8 cellular contexts compared by ENCODE assay signal in the genomic region with DNA sequence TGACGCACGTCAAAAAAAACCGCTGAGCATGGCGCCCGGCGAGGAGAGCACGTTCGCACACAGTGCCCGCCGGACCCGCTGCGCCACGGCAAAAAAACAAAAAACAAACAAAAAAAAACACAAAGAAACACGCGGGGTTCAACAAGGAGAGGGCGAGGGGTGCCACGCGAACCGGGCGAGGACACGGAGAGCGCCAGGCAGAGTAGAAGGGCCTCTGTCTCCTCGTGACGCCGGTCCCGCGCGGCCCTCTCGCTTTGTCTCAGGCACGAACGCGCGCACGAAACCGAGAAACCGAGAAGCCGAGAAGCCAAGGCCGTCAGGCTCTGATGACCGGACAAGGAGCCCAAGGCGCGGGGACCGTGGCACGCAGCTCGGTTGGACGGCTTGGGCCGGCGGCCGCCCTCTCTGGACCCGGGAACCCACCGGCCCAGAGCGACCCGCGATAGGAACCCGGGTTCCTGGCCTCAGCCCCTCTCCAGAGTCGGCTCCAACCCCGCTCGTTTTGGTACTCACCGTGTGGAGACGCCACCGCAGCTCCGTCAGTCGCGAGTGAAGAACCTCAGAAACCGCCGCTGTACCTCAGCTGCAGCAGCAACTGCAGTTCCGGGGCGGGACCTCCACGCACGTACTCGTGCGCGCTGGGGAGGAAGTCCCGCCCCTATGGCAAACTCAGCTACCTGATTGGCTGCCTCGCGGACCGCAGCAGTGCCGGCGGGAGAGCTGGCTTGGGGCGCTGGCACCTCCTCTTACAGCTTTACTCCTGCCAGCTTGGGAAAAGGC. TPM values are rescaled to one million over a fixed set of nuclear protein-coding genes. Genes with fewer than 3 reads are reported as not detected.
DNase-seq lines count a peak whose midpoint lies in the region; ATAC-seq, FAIRE-seq and TF ChIP-seq lines count a peak whose summit lies in the region.

A gene with protein sequence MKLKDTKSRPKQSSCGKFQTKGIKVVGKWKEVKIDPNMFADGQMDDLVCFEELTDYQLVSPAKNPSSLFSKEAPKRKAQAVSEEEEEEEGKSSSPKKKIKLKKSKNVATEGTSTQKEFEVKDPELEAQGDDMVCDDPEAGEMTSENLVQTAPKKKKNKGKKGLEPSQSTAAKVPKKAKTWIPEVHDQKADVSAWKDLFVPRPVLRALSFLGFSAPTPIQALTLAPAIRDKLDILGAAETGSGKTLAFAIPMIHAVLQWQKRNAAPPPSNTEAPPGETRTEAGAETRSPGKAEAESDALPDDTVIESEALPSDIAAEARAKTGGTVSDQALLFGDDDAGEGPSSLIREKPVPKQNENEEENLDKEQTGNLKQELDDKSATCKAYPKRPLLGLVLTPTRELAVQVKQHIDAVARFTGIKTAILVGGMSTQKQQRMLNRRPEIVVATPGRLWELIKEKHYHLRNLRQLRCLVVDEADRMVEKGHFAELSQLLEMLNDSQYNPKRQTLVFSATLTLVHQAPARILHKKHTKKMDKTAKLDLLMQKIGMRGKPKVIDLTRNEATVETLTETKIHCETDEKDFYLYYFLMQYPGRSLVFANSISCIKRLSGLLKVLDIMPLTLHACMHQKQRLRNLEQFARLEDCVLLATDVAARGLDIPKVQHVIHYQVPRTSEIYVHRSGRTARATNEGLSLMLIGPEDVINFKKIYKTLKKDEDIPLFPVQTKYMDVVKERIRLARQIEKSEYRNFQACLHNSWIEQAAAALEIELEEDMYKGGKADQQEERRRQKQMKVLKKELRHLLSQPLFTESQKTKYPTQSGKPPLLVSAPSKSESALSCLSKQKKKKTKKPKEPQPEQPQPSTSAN (minus strand): TSS at position 597 of the 780 bp plus-strand sequence. CDS start 1,460 bp downstream, outside the sequence.
A gene with protein sequence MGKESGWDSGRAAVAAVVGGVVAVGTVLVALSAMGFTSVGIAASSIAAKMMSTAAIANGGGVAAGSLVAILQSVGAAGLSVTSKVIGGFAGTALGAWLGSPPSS (plus strand): TSS at position 705 of the 780 bp plus-strand sequence. CDS start 15,628 bp downstream, outside the sequence.

- no peaks in the 10 kb centered on the region for H3K9me3 ChIP-seq in kidney (ENCODE audit: control insufficient read depth in 1 of 2, low read length in 2 of 2)

- peak; percentile 50 for FAIRE-seq in kidney (lab: Jason Lieb, UNC)

- intact Hi-C loops in kidney (cut with DNase I): no loop called here

- ATAC-seq in GM19043 (IDR thresholded peaks at IDR 0.05; ENCODE audit: low read depth, unreplicated experiment): peak; percentile 98
- ATAC-seq in HG03378 (IDR thresholded peaks at IDR 0.05; ENCODE audit: unreplicated experiment): peak; percentile 89

- H3K36me3 ChIP-seq in kidney (ENCODE audit: control insufficient read depth in 1 of 2, insufficient read depth in 2 of 2, low read length in 2 of 2): peaks cover 6 to 19% of the 10 kb centered on the region in 2 donors

- H3K4me1 ChIP-seq in kidney (ENCODE audit: control insufficient read depth in 1 of 2, insufficient read depth in 1 of 2, low read depth in 1 of 2, low read length in 2 of 2): peaks cover 22 to 26% of the 10 kb centered on the region in 2 donors

- H3K9ac ChIP-seq in kidney (ENCODE audit: low read length in 2 of 2): peak within 1 kb of the TSS; percentile 97

- H3K4me3 ChIP-seq in AG10803 (ENCODE audit: low read length) (peak within 1 kb of the TSS; percentile 90), kidney (ENCODE audit: low read length in 2 of 2) (peak within 1 kb of the TSS; percentile 97)

- DNase-seq in AG10803 (ENCODE audit: low read depth) (peak; percentile 93), NCI-H460 (ENCODE audit: extremely low read depth, low read depth) (peak; percentile 90), cerebellum (ENCODE audit: low spot score) (peak; percentile 97), kidney (peak; percentile 98)
- DNase-seq in activated CD4-positive, alpha-beta T cell treated with anti-CD3 and anti-CD28 coated beads for 1 hour: peak; percentile 94
- peak; percentile 98 for DNase-seq in stimulated activated CD4-positive, alpha-beta T cell treated with anti-CD3 and anti-CD28 coated beads, Interleukin-15, amount 100 ng/mL, for 24 hours

- TF ChIP-seq CTCF in AG10803 (conservative IDR thresholded peaks at IDR 0.05; ENCODE audit: low read length): no peak
- TF ChIP-seq CTCF in kidney (IDR thresholded peaks at IDR 0.05; ENCODE audit: borderline replicate concordance, extremely low read depth, insufficient read depth): no peak

- H3K27ac ChIP-seq in kidney (ENCODE audit: low read depth in 2 of 2, low read length in 2 of 2): peak within 1 kb of the TSS; percentile 88 to 90

RNA-seq across cellular contexts. Expression of the first gene that starts in this region (rescaled TPM):
- total RNA-seq in NCI-H460 (2014; rRNA removed; shearing (Covaris generic)): 89.8 and 101 TPM in 2 replicates
- polyA plus RNA-seq in NCI-H460 (2014; cell fraction: nucleus; rRNA removed): 101 and 140 TPM in 2 replicates
- total RNA-seq in cerebellum (59.0 TPM), kidney (193 TPM)
- 139 TPM for polyA plus RNA-seq in kidney (ENCODE audit: insufficient read depth, low read depth, low replicate concordance)

RNA-seq across cellular contexts. Expression of the second gene that starts in this region (rescaled TPM):
- 9.7 and 9.9 TPM in 2 replicates for total RNA-seq in NCI-H460 (2014; rRNA removed; shearing (Covaris generic))
- 23.6 and 26.3 TPM in 2 replicates for polyA plus RNA-seq in NCI-H460 (2014; cell fraction: nucleus; rRNA removed)
- total RNA-seq in cerebellum (16.6 TPM), kidney (22.5 TPM)
- polyA plus RNA-seq in kidney (ENCODE audit: insufficient read depth, low read depth, low replicate concordance): 30.6 TPM

Comparison
In these comparisons a context has a peak if more than half of its experiments do, and no peak if none do; other contexts are left out.
1. Peak in every context shown above with its lines: DNase-seq, ATAC-seq, H3K4me3 ChIP-seq and H3K27ac ChIP-seq.